Comparison of ENCODE assay signal across 1 cellular context in the genomic region with DNA sequence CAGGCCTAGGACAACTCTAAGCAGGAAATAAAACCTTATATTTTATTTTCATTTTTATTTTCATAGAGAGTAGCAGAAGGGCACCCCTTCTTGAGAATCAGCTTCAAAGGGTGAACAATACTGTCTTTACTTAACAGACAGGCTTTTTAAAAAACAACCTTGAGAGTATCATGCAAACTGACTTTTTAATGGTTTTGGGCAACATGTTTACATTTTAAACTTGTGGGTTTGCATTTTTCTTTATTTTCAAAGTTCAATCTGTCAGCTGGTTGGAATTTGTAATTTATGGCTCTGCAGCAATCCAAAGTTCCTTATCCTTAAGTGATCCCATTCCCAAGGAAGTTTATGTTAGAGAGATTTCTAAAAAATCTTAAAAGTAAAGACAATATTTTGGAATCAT.
TF ChIP-seq lines count a peak whose summit lies in the region.

No MANE protein-coding gene starts in this region.

TF ChIP-seq in WTC11, 78 proteins besides CTCF, POLR2A, EP300 and RAD21 (continued from another document):
- TF ChIP-seq, protein P1, sequence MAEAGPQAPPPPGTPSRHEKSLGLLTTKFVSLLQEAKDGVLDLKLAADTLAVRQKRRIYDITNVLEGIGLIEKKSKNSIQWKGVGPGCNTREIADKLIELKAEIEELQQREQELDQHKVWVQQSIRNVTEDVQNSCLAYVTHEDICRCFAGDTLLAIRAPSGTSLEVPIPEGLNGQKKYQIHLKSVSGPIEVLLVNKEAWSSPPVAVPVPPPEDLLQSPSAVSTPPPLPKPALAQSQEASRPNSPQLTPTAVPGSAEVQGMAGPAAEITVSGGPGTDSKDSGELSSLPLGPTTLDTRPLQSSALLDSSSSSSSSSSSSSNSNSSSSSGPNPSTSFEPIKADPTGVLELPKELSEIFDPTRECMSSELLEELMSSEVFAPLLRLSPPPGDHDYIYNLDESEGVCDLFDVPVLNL (CRISPR knock-in tag; IDR thresholded peaks at IDR 0.05; ENCODE audit: borderline replicate concordance, low read depth) = no peak
- TF ChIP-seq EMX1 (CRISPR knock-in tag; IDR thresholded peaks at IDR 0.05) (no peak), SOX15 (CRISPR knock-in tag; IDR thresholded peaks at IDR 0.05) (no peak), MYBL2 (CRISPR knock-in tag; IDR thresholded peaks at IDR 0.05) (no peak)
TF ChIP-seq in WTC11: peak in this region for 0.
